22 cellular contexts compared by ENCODE assay signal in the genomic region with DNA sequence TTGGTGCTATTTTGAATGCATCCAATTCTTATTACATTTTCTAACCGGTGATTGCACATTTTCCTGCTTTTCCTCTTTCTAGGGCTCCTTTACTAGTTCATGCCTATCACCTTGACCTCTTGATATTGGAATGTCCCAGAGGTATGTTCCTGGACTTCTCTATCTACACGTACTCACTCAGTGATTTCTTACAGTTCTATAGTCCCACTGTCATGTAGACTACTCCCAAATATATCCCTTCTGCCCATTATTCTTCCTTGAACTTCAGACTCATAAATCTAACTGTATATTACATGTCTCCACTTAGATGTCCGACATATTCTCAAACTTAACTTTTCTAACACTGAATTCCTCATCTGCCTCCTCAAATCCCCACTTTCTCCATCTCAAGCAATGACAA.
"Had no signal": no experiment of that assay in that cellular context is flagged by ENCODE, and none has a peak within 500 bp of the region (broad histone marks: within the 10 kb centered on the region; RNA-seq: fewer than 3 reads in every experiment).

No MANE protein-coding gene starts in this region.

- H3K4me3 ChIP-seq: dorsolateral prefrontal cortex, pancreas, right atrium auricular region, smooth muscle cell, testis, tibial artery, upper lobe of left lung, uterus had no signal

- H3K36me3 Mint-ChIP-seq: natural killer cell had no signal

- H3K9me3 ChIP-seq: neutrophil, pancreas, right atrium auricular region, testis, tibial artery, upper lobe of left lung, uterus had no signal

- ATAC-seq: natural killer cell, sciatic nerve had no signal

- DNase-seq: cerebellar nuclear complex; dorsolateral prefrontal cortex; effector CD4-positive, alpha-beta T cell; mesenchymal stem cell; midbrain; natural killer cell; pancreas; stimulated activated CD4-positive, alpha-beta T cell treated with anti-CD3 and anti-CD28 coated beads, Interleukin-12 subunit alpha, Interleukin-12 subunit beta, amount 100 ng/mL, for 4 hours; stimulated activated CD4-positive, alpha-beta T cell treated with anti-CD3 and anti-CD28 coated beads, Interleukin-1b, Interleukin-23, amount 100 ng/mL, for 48 hours; stimulated activated CD4-positive, alpha-beta T cell treated with anti-CD3 and anti-CD28 coated beads, Interleukin-4, amount 100 ng/mL, for 1 hour; stimulated activated CD8-positive, alpha-beta memory T cell treated with anti-CD3 and anti-CD28 coated beads, Interleukin-4, amount 100 ng/mL, for 48 hours; stimulated activated naive CD4-positive, alpha-beta T cell; substantia nigra; testis; tibial artery; upper lobe of left lung; uterus had no signal

- H3K27me3 ChIP-seq: dorsolateral prefrontal cortex, neutrophil, pancreas, right atrium auricular region, testis, tibial artery, upper lobe of left lung, uterus had no signal

- H3K4me1 Mint-ChIP-seq: neural crest cell had no signal

- H3K36me3 ChIP-seq: neutrophil, pancreas, right atrium auricular region, tibial artery, upper lobe of left lung, uterus had no signal

- H3K4me2 ChIP-seq: smooth muscle cell had no signal

- H3K27ac Mint-ChIP-seq: natural killer cell had no signal

- H3K4me3 Mint-ChIP-seq: natural killer cell, neural crest cell had no signal

- H3K27ac ChIP-seq: dorsolateral prefrontal cortex, neutrophil, right atrium auricular region, testis, tibial artery, upper lobe of left lung, uterus had no signal

- H3K9me3 Mint-ChIP-seq: natural killer cell, neural crest cell had no signal

- H3K4me1 ChIP-seq: right atrium auricular region, testis, tibial artery, uterus had no signal
